16 cellular contexts compared by ENCODE assay signal in the genomic region with DNA sequence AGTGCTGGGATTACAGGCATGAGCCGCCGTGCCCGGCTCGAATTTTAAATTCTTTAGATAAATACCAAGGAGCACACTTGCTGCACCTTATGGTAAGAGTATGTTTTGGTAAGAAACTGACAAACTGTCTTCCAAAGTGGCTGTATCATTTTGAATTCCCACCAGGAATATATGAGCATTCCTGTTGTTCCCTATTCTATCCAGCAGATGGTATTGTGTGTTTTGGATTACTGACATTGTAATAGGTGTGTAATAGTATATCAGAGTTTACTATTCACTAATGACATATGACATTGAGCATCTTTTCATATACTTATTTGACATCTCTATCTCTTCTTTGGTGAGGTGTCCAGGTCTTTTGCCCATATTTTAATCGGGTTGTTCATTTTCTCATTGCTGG. TPM values are rescaled to one million over a fixed set of nuclear protein-coding genes. Genes with fewer than 3 reads are reported as not detected.
DNase-seq lines count a peak whose midpoint lies in the region; ATAC-seq and TF ChIP-seq lines count a peak whose summit lies in the region.
"Had no signal": no experiment of that assay in that cellular context is flagged by ENCODE, and none has a peak within 500 bp of the region (broad histone marks: within the 10 kb centered on the region; RNA-seq: fewer than 3 reads in every experiment).

No MANE protein-coding gene starts in this region.

- no peaks in the 10 kb centered on the region for H3K79me1 ChIP-seq in neuronal stem cell (ENCODE audit: low read depth, low read length)

- no peaks in the 10 kb centered on the region for H3K36me3 ChIP-seq in neuronal stem cell (replicated peaks in 1 of 2; ENCODE audit: control insufficient read depth in 2 of 2, insufficient read depth in 2 of 2, low read length in 2 of 2)

- no peaks in the 10 kb centered on the region for H3K9me3 ChIP-seq in neuronal stem cell (replicated peaks in 1 of 2; ENCODE audit: control insufficient read depth in 2 of 2, insufficient read depth in 1 of 2, low read depth in 1 of 2, low read length in 2 of 2)

- DNase-seq in AG10803 (ENCODE audit: low read depth) (no peak), HFFc6 (no peak), SK-MEL-5 (ENCODE audit: low read depth, low spot score) (peak; percentile 47), kidney glomerular epithelial cell (lab: John Stamatoyannopoulos, UW) (peak; percentile 11), neuronal stem cell (ENCODE audit: low spot score) (no peak), DMS79 (lab: John Stamatoyannopoulos, UW) (no peak)
- no peak for DNase-seq in activated CD8-positive, alpha-beta memory T cell treated with anti-CD3 and anti-CD28 coated beads for 24 hours
- DNase-seq: activated CD4-positive, alpha-beta T cell treated with anti-CD3 and anti-CD28 coated beads, Interleukin-2, amount 50 U/mL, for 48 hours; activated naive CD4-positive, alpha-beta T cell; head of caudate nucleus; stimulated activated CD4-positive, alpha-beta T cell treated with anti-CD3 and anti-CD28 coated beads, Interleukin-4, amount 100 ng/mL, for 4 hours had no signal

- no peak overlapping the region for H2BK15ac ChIP-seq in neuronal stem cell (ENCODE audit: low read length)

- no peak overlapping the region for H3K14ac ChIP-seq in neuronal stem cell (ENCODE audit: low read length)

- H3K4me1 Mint-ChIP-seq in HFFc6 (ENCODE audit: low read depth) = no peaks in the 10 kb centered on the region
- H3K4me1 Mint-ChIP-seq in stimulated activated memory B cell treated with anti-CD40 and anti-IgM and Interleukin-4, amounts not matched to agents 10 μg/mL and 1 μg/mL and 100 μg/mL, for 72 hours = no peaks in the 10 kb centered on the region

- no peak overlapping the region for H2BK12ac ChIP-seq in neuronal stem cell (ENCODE audit: low read length)

- no peaks in the 10 kb centered on the region for H3K4me1 ChIP-seq in neuronal stem cell (ENCODE audit: control insufficient read depth in 2 of 2, insufficient read depth in 1 of 2, low read depth in 1 of 2, low read length in 2 of 2)

- H2AFZ ChIP-seq in neuronal stem cell (ENCODE audit: low read length) = no peak overlapping the region

- no peak overlapping the region for H3K4ac ChIP-seq in neuronal stem cell (ENCODE audit: low read length)

- no peak overlapping the region for H4K8ac ChIP-seq in neuronal stem cell (ENCODE audit: low read depth, low read length)

- no peak for ATAC-seq in stimulated activated memory B cell treated with anti-CD40 and anti-IgM and Interleukin-4, amounts not matched to agents 10 μg/mL and 1 μg/mL and 100 μg/mL, for 72 hours

- no peak overlapping the region for H3K9ac ChIP-seq in neuronal stem cell (ENCODE audit: low read depth, low read length, poor library complexity)

- H3K27ac ChIP-seq in neuronal stem cell (replicated peaks; ENCODE audit: low read length) = no peak overlapping the region

- peaks cover 0 to 7% (median 0%) of the 10 kb centered on the region in 3 experiments for H3K27me3 ChIP-seq in neuronal stem cell (ENCODE audit: control insufficient read depth in 3 of 3, insufficient read depth in 3 of 3, low read depth in 1 of 3, low read length in 3 of 3)

- H3K27me3 Mint-ChIP-seq in HFFc6 (ENCODE audit: insufficient read depth) = peaks cover 18% of the 10 kb centered on the region
- H3K27me3 Mint-ChIP-seq in stimulated activated memory B cell treated with anti-CD40 and anti-IgM and Interleukin-4, amounts not matched to agents 10 μg/mL and 1 μg/mL and 100 μg/mL, for 72 hours = peaks cover 8% of the 10 kb centered on the region

- H3K18ac ChIP-seq in neuronal stem cell (ENCODE audit: low read length) = no peak overlapping the region

- no peak overlapping the region for H2AK5ac ChIP-seq in neuronal stem cell (ENCODE audit: low read depth, low read length)

- no peak overlapping the region for H2BK120ac ChIP-seq in neuronal stem cell (ENCODE audit: low read depth, low read length)

- WGBS in neuronal stem cell (ENCODE audit: extremely low coverage in 2 of 2, insufficient read length in 2 of 2, insufficient replicate concordance in 1 of 2), 2 donors = no CpG with 5 or more reads among the region's 5 CpGs

- H3K4me3 ChIP-seq in AG10803 (ENCODE audit: low read length) (no peak overlapping the region), neuronal stem cell (ENCODE audit: low read length in 2 of 2) (no peak overlapping the region)
- H3K4me3 ChIP-seq: lung had no signal

- H3K27ac Mint-ChIP-seq in HFFc6 = no peak overlapping the region
- H3K27ac Mint-ChIP-seq in stimulated activated memory B cell treated with anti-CD40 and anti-IgM and Interleukin-4, amounts not matched to agents 10 μg/mL and 1 μg/mL and 100 μg/mL, for 72 hours = no peak overlapping the region
- H3K27ac Mint-ChIP-seq: dendritic cell treated with granulocyte-macrophage colony-stimulating factor and Interleukin-4, amounts not matched to agents 40 ng/mL and 50 ng/mL, for 4 days had no signal

- no peak overlapping the region for H3K4me2 ChIP-seq in neuronal stem cell (ENCODE audit: insufficient read depth, low read length, poor library complexity, severe bottlenecking)

- peak; percentile 40 for TF ChIP-seq CTCF in AG10803 (conservative IDR thresholded peaks at IDR 0.05; ENCODE audit: low read length)
- TF ChIP-seq CTCF in HFFc6 (IDR thresholded peaks at IDR 0.05) = peak; percentile 68

- no peak overlapping the region for H3K23ac ChIP-seq in neuronal stem cell (ENCODE audit: low read depth, low read length, poor library complexity)

- no peak overlapping the region for H2BK5ac ChIP-seq in neuronal stem cell (ENCODE audit: low read length)

- H3K9me3 Mint-ChIP-seq in HFFc6 = no peaks in the 10 kb centered on the region
- peaks cover 3% of the 10 kb centered on the region for H3K9me3 Mint-ChIP-seq in stimulated activated memory B cell treated with anti-CD40 and anti-IgM and Interleukin-4, amounts not matched to agents 10 μg/mL and 1 μg/mL and 100 μg/mL, for 72 hours
- H3K9me3 Mint-ChIP-seq: dendritic cell treated with granulocyte-macrophage colony-stimulating factor and Interleukin-4, amounts not matched to agents 40 ng/mL and 50 ng/mL, for 4 days had no signal

- no peak overlapping the region for H3K4me3 Mint-ChIP-seq in HFFc6
- H3K4me3 Mint-ChIP-seq in stimulated activated memory B cell treated with anti-CD40 and anti-IgM and Interleukin-4, amounts not matched to agents 10 μg/mL and 1 μg/mL and 100 μg/mL, for 72 hours = no peak overlapping the region
- H3K4me3 Mint-ChIP-seq: dendritic cell treated with granulocyte-macrophage colony-stimulating factor and Interleukin-4, amounts not matched to agents 40 ng/mL and 50 ng/mL, for 4 days had no signal

- no peak overlapping the region for H4K91ac ChIP-seq in neuronal stem cell (ENCODE audit: low read depth, low read length, poor library complexity)

- in situ Hi-C loops in SK-MEL-5 (cut with HindIII; ENCODE audit: low pct_unique_long_range_greater_than_20kb, low sequenced_read_pairs) = no loop called here

- no peaks in the 10 kb centered on the region for H3K36me3 Mint-ChIP-seq in HFFc6 (ENCODE audit: low read depth)
- H3K36me3 Mint-ChIP-seq in stimulated activated memory B cell treated with anti-CD40 and anti-IgM and Interleukin-4, amounts not matched to agents 10 μg/mL and 1 μg/mL and 100 μg/mL, for 72 hours = no peaks in the 10 kb centered on the region

RNA-seq across cellular contexts. Expression of gene TGM6, which starts 40.5 kb away (rescaled TPM):
- total RNA-seq in HFFc6 (2021; fragmentation: NEBNext Ultra II Directional; extraction: Animal tissue kit (Norgen Biotek cat#: 25700)) = not detected
- not detected in 2 replicates for total RNA-seq in SK-MEL-5 (2014; rRNA removed; shearing (Covaris generic))
- polyA plus RNA-seq in SK-MEL-5 (2015; cell fraction: cytosol; rRNA removed) = not detected in 2 replicates
- not detected in 2 replicates for polyA plus RNA-seq in SK-MEL-5 (2015; cell fraction: nucleus; rRNA removed)
- polyA plus RNA-seq in neuronal stem cell (2013, experiment 1 of 2) = not detected
- polyA plus RNA-seq in neuronal stem cell (2013, experiment 2 of 2) = not detected
- total RNA-seq: lung; pulmonary artery endothelial cell; T-helper 1 cell treated with Interleukin-12 subunit alpha and Interleukin-12 subunit beta and Interleukin-4 antibody, amounts not matched to agents 30 ng/mL and 1 ng/mL, for 36 hours had no signal
- polyA plus RNA-seq: lung had no signal

RNA-seq across cellular contexts. Expression of gene SNRPB, which starts 49.3 kb away (rescaled TPM):
- 100 to 1,000 TPM; 155 to 240 (median 208) TPM for total RNA-seq in HFFc6 (2021; fragmentation: NEBNext Ultra II Directional; extraction: Animal tissue kit (Norgen Biotek cat#: 25700))
- total RNA-seq in SK-MEL-5 (2014; rRNA removed; shearing (Covaris generic)) = 521 and 564 TPM in 2 replicates
- 558 and 604 TPM in 2 replicates for polyA plus RNA-seq in SK-MEL-5 (2015; cell fraction: cytosol; rRNA removed)
- 151 and 153 TPM in 2 replicates for polyA plus RNA-seq in SK-MEL-5 (2015; cell fraction: nucleus; rRNA removed)
- 389 TPM for polyA plus RNA-seq in neuronal stem cell (2013, experiment 1 of 2)
- polyA plus RNA-seq in neuronal stem cell (2013, experiment 2 of 2) = 374 TPM

Comparison
In these comparisons a context has a peak if more than half of its experiments do, and no peak if none do; other contexts are left out.
1. DNase-seq: peak in SK-MEL-5 (single experiment) and kidney glomerular epithelial cell (single experiment); none in AG10803 (single experiment), HFFc6 (single experiment), neuronal stem cell (single experiment), activated CD8-positive, alpha-beta memory T cell treated with anti-CD3 and anti-CD28 coated beads for 24 hours (single experiment) and DMS79 (single experiment).